Comparison of ENCODE assay signal across 27 cellular contexts in the genomic region with DNA sequence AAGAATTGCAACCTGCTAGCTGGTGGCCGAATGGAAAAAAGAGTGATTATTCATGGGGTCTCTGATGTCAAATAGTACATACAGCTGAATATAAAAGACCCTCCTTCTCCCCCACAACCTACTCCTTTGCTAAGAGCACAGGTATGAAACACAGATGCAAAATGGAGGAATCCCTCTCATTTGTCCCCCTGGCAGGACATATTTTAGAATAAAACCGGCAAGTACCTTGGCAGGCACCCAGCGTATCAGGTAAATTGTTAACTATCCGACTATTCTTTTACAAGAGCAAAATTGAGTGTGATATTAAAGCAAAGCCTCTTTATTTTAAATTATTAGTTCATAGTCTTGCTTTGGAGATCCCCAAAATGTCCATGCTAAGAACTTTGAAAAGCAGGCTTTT.
DNase-seq lines count a peak whose midpoint lies in the region; ATAC-seq, FAIRE-seq and TF ChIP-seq lines count a peak whose summit lies in the region.
"Had no signal": no experiment of that assay in that cellular context is flagged by ENCODE, and none has a peak within 500 bp of the region (broad histone marks: within the 10 kb centered on the region; RNA-seq: fewer than 3 reads in every experiment).

No MANE protein-coding gene starts in this region.

- H3K9me1 ChIP-seq in endothelial cell of umbilical vein (replicated peaks; ENCODE audit: control insufficient read depth, extremely low read depth, insufficient read depth, low read length) = no peaks in the 10 kb centered on the region

- CTCF ChIA-PET in HepG2 (lab: Yijun Ruan, JAX; ENCODE audit: low intra/inter-chr PET ratio, low total read pairs) (no interaction called here), endothelial cell of umbilical vein (lab: Charles Lee) (interaction anchor here (1.0 to 2.2 kb wide), 9 partner anchors 9 to 204 kb away, joined by 3 to 9 read pairs (median 3); no protein-coding TSS in a partner anchor)

- TF ChIP-seq EP300 in HepG2 (IDR thresholded peaks at IDR 0.05; ENCODE audit: low read depth in 2 of 2, low read length in 2 of 2) (no peak), HepG2 (CRISPR knock-in tag; IDR thresholded peaks at IDR 0.05; ENCODE audit: borderline replicate concordance) (no peak)

- ATAC-seq in HepG2 = no peak
- no peak for ATAC-seq in gastrocnemius medialis

- POLR2A ChIA-PET in HepG2 (lab: Yijun Ruan, JAX) (no interaction called here), endothelial cell of umbilical vein (lab: Charles Lee) (no interaction called here)

- 31% methylated on average over 4 of the region's 4 CpGs for WGBS in liver
- 62% methylated on average over 4 of the region's 4 CpGs for WGBS in HepG2 (ENCODE audit: low lambda C conversion rate)

- H3K4me2 ChIP-seq in HepG2 (ENCODE audit: low read depth, low read length) (no peak overlapping the region), endothelial cell of umbilical vein (ENCODE audit: insufficient read depth, low read length) (no peak overlapping the region)

- no peak for FAIRE-seq in HepG2 (lab: Jason Lieb, UNC)
- no peak for FAIRE-seq in endothelial cell of umbilical vein (lab: Jason Lieb, UNC)
- FAIRE-seq: endometrium, GM19239, keratinocyte had no signal

- H4K20me1 ChIP-seq in HepG2 (ENCODE audit: insufficient read depth, low read length) (no peaks in the 10 kb centered on the region), endothelial cell of umbilical vein (replicated peaks; ENCODE audit: control insufficient read depth, extremely low read depth, insufficient read depth, low read length) (no peaks in the 10 kb centered on the region)

- H3K27ac ChIP-seq in liver (ENCODE audit: low read depth in 1 of 2, low read length in 2 of 2) = peak overlapping the region; percentile 51 to 58
- H3K27ac ChIP-seq in HepG2 (ENCODE audit: extremely low read length, insufficient read depth, low read length) = no peak overlapping the region
- H3K27ac ChIP-seq in endothelial cell of umbilical vein (ENCODE audit: insufficient read depth, low read depth, low read length) = peak overlapping the region; percentile 98
- no peak overlapping the region for H3K27ac ChIP-seq in effector memory CD4-positive, alpha-beta T cell (ENCODE audit: insufficient read depth, low read length, poor library complexity, severe bottlenecking)
- peak overlapping the region in 1 of 4 donors; percentile 14 for H3K27ac ChIP-seq in gastrocnemius medialis
- H3K27ac ChIP-seq: coronary artery had no signal

- TF ChIP-seq CTCF in liver (IDR thresholded peaks at IDR 0.05; ENCODE audit: low read depth, low read length, missing input control) (no peak), HepG2 (CRISPR knock-in tag; IDR thresholded peaks at IDR 0.05) (no peak), endothelial cell of umbilical vein (IDR thresholded peaks at IDR 0.05; ENCODE audit: extremely low read depth in 1 of 2, insufficient read depth in 1 of 2, low read depth in 1 of 2, low read length in 2 of 2) (no peak), gastrocnemius medialis (IDR thresholded peaks at IDR 0.05 in 4 of 5, conservative IDR thresholded peaks at IDR 0.05 in 1 of 5) (no peak)

- H3K36me3 ChIP-seq in liver (ENCODE audit: control insufficient read depth in 4 of 4, insufficient read depth in 3 of 4, low read depth in 1 of 4, low read length in 3 of 4) (no peaks in the 10 kb centered on the region), HepG2 (replicated peaks in 1 of 2; ENCODE audit: control insufficient read depth in 1 of 2, insufficient read depth in 2 of 2, low read length in 2 of 2) (no peaks in the 10 kb centered on the region), endothelial cell of umbilical vein (ENCODE audit: control insufficient read depth in 2 of 2, extremely low read depth in 1 of 2, insufficient read depth in 2 of 2, low read length in 2 of 2) (no peaks in the 10 kb centered on the region), mucosa of stomach (ENCODE audit: control insufficient read depth, insufficient read depth, low read length) (no peaks in the 10 kb centered on the region), gastrocnemius medialis (no peaks in the 10 kb centered on the region)
- H3K36me3 ChIP-seq in effector memory CD4-positive, alpha-beta T cell (ENCODE audit: control insufficient read depth, insufficient read depth, low read length) = no peaks in the 10 kb centered on the region
- H3K36me3 ChIP-seq: adrenal gland, BE2C, HAP-1, MG63 had no signal

- peaks cover 3 to 24% (median 13%) of the 10 kb centered on the region in 4 donors for H3K4me1 ChIP-seq in liver (ENCODE audit: control insufficient read depth in 4 of 4, insufficient read depth in 4 of 4, low read length in 3 of 4)
- peaks cover 14% of the 10 kb centered on the region for H3K4me1 ChIP-seq in HepG2 (ENCODE audit: insufficient read depth, low read length)
- H3K4me1 ChIP-seq in endothelial cell of umbilical vein (ENCODE audit: control insufficient read depth, extremely low read depth, insufficient read depth, low read length) = peaks cover 16% of the 10 kb centered on the region
- H3K4me1 ChIP-seq in mucosa of stomach (ENCODE audit: control insufficient read depth, insufficient read depth, low read length) = peaks cover 52% of the 10 kb centered on the region
- H3K4me1 ChIP-seq in effector memory CD4-positive, alpha-beta T cell (ENCODE audit: control insufficient read depth, insufficient read depth, low read length, poor library complexity, severe bottlenecking) = no peaks in the 10 kb centered on the region
- no peaks in the 10 kb centered on the region for H3K4me1 ChIP-seq in gastrocnemius medialis
- H3K4me1 ChIP-seq: adrenal gland, BE2C had no signal

- no peaks in the 10 kb centered on the region for H3K9me3 ChIP-seq in liver (ENCODE audit: control insufficient read depth in 4 of 4, low read length in 3 of 4)
- H3K9me3 ChIP-seq in HepG2 (ENCODE audit: low read length) = no peaks in the 10 kb centered on the region
- no peaks in the 10 kb centered on the region for H3K9me3 ChIP-seq in endothelial cell of umbilical vein (replicated peaks; ENCODE audit: control insufficient read depth, insufficient read depth, low read length)
- H3K9me3 ChIP-seq in mucosa of stomach (ENCODE audit: control insufficient read depth, low read length) = no peaks in the 10 kb centered on the region
- no peaks in the 10 kb centered on the region for H3K9me3 ChIP-seq in effector memory CD4-positive, alpha-beta T cell (ENCODE audit: control insufficient read depth, low read length)
- no peaks in the 10 kb centered on the region for H3K9me3 ChIP-seq in gastrocnemius medialis
- H3K9me3 ChIP-seq: adrenal gland, BE2C, HAP-1, MG63 had no signal

- H3K79me2 ChIP-seq in HepG2 (ENCODE audit: insufficient read depth, low read length) (no peaks in the 10 kb centered on the region), endothelial cell of umbilical vein (ENCODE audit: control insufficient read depth, insufficient read depth, low read length) (no peaks in the 10 kb centered on the region)

- H3K27me3 ChIP-seq in liver (ENCODE audit: control insufficient read depth in 4 of 4, insufficient read depth in 4 of 4, low read length in 3 of 4) (no peaks in the 10 kb centered on the region), HepG2 (ENCODE audit: control insufficient read depth in 1 of 2, insufficient read depth in 2 of 2, low read length in 2 of 2) (no peaks in the 10 kb centered on the region; a peak in 1 of 5 replicates), endothelial cell of umbilical vein (ENCODE audit: control insufficient read depth in 2 of 2, insufficient read depth in 2 of 2, low read length in 2 of 2) (no peaks in the 10 kb centered on the region), mucosa of stomach (ENCODE audit: control insufficient read depth, insufficient read depth, low read length) (no peaks in the 10 kb centered on the region), gastrocnemius medialis (no peaks in the 10 kb centered on the region)
- no peaks in the 10 kb centered on the region for H3K27me3 ChIP-seq in effector memory CD4-positive, alpha-beta T cell (replicated peaks; ENCODE audit: control insufficient read depth, insufficient read depth, low read length, poor library complexity, severe bottlenecking)
- H3K27me3 ChIP-seq: adrenal gland, BE2C, MG63 had no signal

- H2AFZ ChIP-seq in HepG2 (ENCODE audit: low read length) (no peak overlapping the region), endothelial cell of umbilical vein (ENCODE audit: low read depth, low read length) (no peak overlapping the region)

- H3K9ac ChIP-seq in liver (ENCODE audit: low read depth in 1 of 2, low read length in 2 of 2) (peak overlapping the region in 1 of 2 donors; percentile 3), HepG2 (ENCODE audit: insufficient read depth, low read depth, low read length) (no peak overlapping the region), endothelial cell of umbilical vein (replicated peaks; ENCODE audit: extremely low read depth, insufficient read depth, low read length) (peak overlapping the region; percentile 69), mucosa of stomach (ENCODE audit: low read length) (peak overlapping the region; percentile 65)

- H3K4me3 ChIP-seq in liver (ENCODE audit: low read depth in 1 of 3, low read length in 3 of 3) (no peak overlapping the region), HepG2 (replicated peaks in 1 of 3; ENCODE audit: insufficient read depth in 1 of 3, low read depth in 2 of 3, low read length in 3 of 3) (no peak overlapping the region), endothelial cell of umbilical vein (replicated peaks in 1 of 3; ENCODE audit: insufficient read depth in 1 of 3, low read depth in 1 of 3, low read length in 3 of 3) (no peak overlapping the region), mucosa of stomach (ENCODE audit: low read length) (no peak overlapping the region), gastrocnemius medialis (no peak overlapping the region)
- H3K4me3 ChIP-seq in effector memory CD4-positive, alpha-beta T cell (ENCODE audit: insufficient read depth, low read depth, low read length, poor library complexity, severe bottlenecking) = no peak overlapping the region
- H3K4me3 ChIP-seq: adrenal gland, coronary artery, HAP-1, MG63, skin epidermis had no signal

- DNase-seq in HepG2 (ENCODE audit: low spot score) (no peak), endothelial cell of umbilical vein (ENCODE audit: low read depth, low spot score) (no peak), activated gamma-delta T cell (lab: John Stamatoyannopoulos, UW) (no peak), cortex of kidney (lab: John Stamatoyannopoulos, UW) (no peak), gastrocnemius medialis (no peak)
- no peak for DNase-seq in effector memory CD4-positive, alpha-beta T cell
- DNase-seq: activated CD4-positive, alpha-beta T cell treated with anti-CD3 and anti-CD28 coated beads, Interleukin-2, amount 50 U/mL, for 4 hours; activated naive CD4-positive, alpha-beta T cell treated with anti-CD3 and anti-CD28 coated beads for 36 hours; adrenal gland; BE2C; DMS79; GDM1; glutamatergic neuron; KG1; MG63; NCI-H2081; NCI-H345; NCI-H748 treated with DMSO at 0.1 percent for 48 hours; T-helper 1 cell had no signal

- TF ChIP-seq POLR2A in HepG2 (IDR thresholded peaks at IDR 0.05; ENCODE audit: insufficient read depth in 1 of 2, low read depth in 2 of 2, low read length in 2 of 2) (no peak), endothelial cell of umbilical vein (IDR thresholded peaks at IDR 0.05; ENCODE audit: low read depth, low read length) (no peak), gastrocnemius medialis (IDR thresholded peaks at IDR 0.05) (no peak)

- no peak for TF ChIP-seq RAD21 in liver (IDR thresholded peaks at IDR 0.05)
- TF ChIP-seq RAD21 in HepG2 (CRISPR knock-in tag; IDR thresholded peaks at IDR 0.05) = no peak

- dilution Hi-C loops in endothelial cell of umbilical vein (cut with MboI; ENCODE audit: extremely low pct_ligation_motif_present, low sequenced_read_pairs) = no loop called here

- intact Hi-C loops in HepG2 (cut with micrococcal nuclease; ENCODE audit: unreplicated experiment) (loop anchor here (10.0 kb wide), 1 partner anchor 90 kb away; no protein-coding TSS in a partner anchor), endothelial cell of umbilical vein (cut with micrococcal nuclease) (no loop called here), gastrocnemius medialis (cut with DNase I; ENCODE audit: low total_unique reads) (no loop called here)

- BruUV-seq in HepG2 (replicated peaks; lab: Mats Ljungman, UMichigan) (no TSS peak), endothelial cell of umbilical vein (replicated peaks; lab: Mats Ljungman, UMichigan) (TSS peak; percentile 83)

- in situ Hi-C loops in HepG2 (cut with HindIII; ENCODE audit: extremely low pct_ligation_motif_present, low pct_unique_long_range_greater_than_20kb) = loop anchor here (10.0 kb wide), 1 partner anchor 180 kb away; no protein-coding TSS in a partner anchor
- in situ Hi-C loops in gastrocnemius medialis (cut with MboI; ENCODE audit: low sequenced_read_pairs in 4 of 4) = no loop called here

Comparison
In these comparisons a context has a peak if more than half of its experiments do, and no peak if none do; other contexts are left out.
1. H3K27ac ChIP-seq: peak in liver (2 of 2) and endothelial cell of umbilical vein (single experiment); none in HepG2 (single experiment) and effector memory CD4-positive, alpha-beta T cell (single experiment).